In the genomic region with DNA sequence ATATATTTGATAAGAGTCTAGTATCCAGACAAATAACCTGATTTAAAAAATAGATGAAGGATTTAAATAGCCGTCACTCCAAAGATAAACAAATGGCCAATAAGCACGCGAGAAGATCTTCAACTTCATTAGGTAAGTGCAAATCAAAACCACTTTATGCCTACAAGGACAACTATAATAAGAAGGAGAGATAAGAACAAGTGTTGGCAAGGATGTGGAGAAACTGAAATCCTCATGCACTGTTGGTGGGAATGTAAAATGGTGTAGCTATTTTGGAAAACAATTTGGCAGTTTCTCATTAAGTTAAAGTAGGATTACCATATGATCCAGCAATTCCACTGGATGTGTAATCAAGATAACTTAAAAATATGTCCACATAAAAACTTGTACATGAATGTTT, we compare ENCODE assay signal across 24 cellular contexts.
"Had no signal": no experiment of that assay in that cellular context is flagged by ENCODE, and none has a peak within 500 bp of the region (broad histone marks: within the 10 kb centered on the region; RNA-seq: fewer than 3 reads in every experiment).

No MANE protein-coding gene starts in this region.

- H3K36me3 ChIP-seq: neural progenitor cell, ovary, right lobe of liver, sigmoid colon, stomach, thoracic aorta, thyroid gland, tibial nerve, upper lobe of left lung, uterus had no signal

- H3K9me3 ChIP-seq: ovary, psoas muscle, right lobe of liver, sigmoid colon, stomach, thoracic aorta, thyroid gland, tibial nerve, upper lobe of left lung, uterus had no signal

- H3K27ac ChIP-seq: neural progenitor cell, ovary, parathyroid adenoma, psoas muscle, right lobe of liver, sigmoid colon, stomach, thoracic aorta, thyroid gland, tibial nerve, upper lobe of left lung, uterus had no signal

- H3K4me1 ChIP-seq: neural progenitor cell, right lobe of liver, thyroid gland, tibial nerve, upper lobe of left lung, uterus had no signal

- H3K27me3 ChIP-seq: neural progenitor cell, ovary, right lobe of liver, stomach, thyroid gland, tibial nerve, upper lobe of left lung, uterus had no signal

- FAIRE-seq: small intestine had no signal

- ATAC-seq: natural killer cell; psoas muscle; right cardiac atrium; right lobe of liver; stimulated activated effector memory CD8-positive, alpha-beta T cell treated with anti-CD3 and anti-CD28 coated beads, Interleukin-12 subunit alpha, Interleukin-12 subunit beta, amount 100 ng/mL, for 72 hours; stimulated activated naive B cell treated with anti-CD40 and anti-IgM and Interleukin-4, amounts not matched to agents 10 μg/mL and 1 μg/mL and 100 μg/mL, for 72 hours had no signal

- H3K4me3 ChIP-seq: neural progenitor cell, ovary, psoas muscle, right lobe of liver, sigmoid colon, stomach, thoracic aorta, thyroid gland, tibial nerve, upper lobe of left lung, uterus had no signal

- DNase-seq: natural killer cell; occipital lobe; ovary; posterior cingulate gyrus; psoas muscle; right cardiac atrium; right lobe of liver; sigmoid colon; small intestine; stimulated activated CD4-positive, alpha-beta T cell treated with anti-CD3 and anti-CD28 coated beads, Interleukin-15, amount 100 ng/mL, for 24 hours; stimulated activated CD4-positive, alpha-beta T cell treated with anti-CD3 and anti-CD28 coated beads, Interleukin-2, amount 100 ng/mL, for 24 hours; stimulated activated CD4-positive, alpha-beta T cell treated with anti-CD3 and anti-CD28 coated beads, Interleukin-2, amount 100 ng/mL, for 48 hours; stimulated activated CD4-positive, alpha-beta T cell treated with anti-CD3 and anti-CD28 coated beads, Interleukin-4, amount 100 ng/mL, for 24 hours; stimulated activated naive B cell treated with anti-CD40 and anti-IgM and Interleukin-4, amounts not matched to agents 10 μg/mL and 1 μg/mL and 100 μg/mL, for 72 hours; stimulated activated naive CD4-positive, alpha-beta T cell treated with Interleukin-2 at 50 U/mL for 16 hours; stomach; thyroid gland; upper lobe of left lung; uterus had no signal
